Comparison of ENCODE assay signal across 20 cellular contexts in the genomic region with DNA sequence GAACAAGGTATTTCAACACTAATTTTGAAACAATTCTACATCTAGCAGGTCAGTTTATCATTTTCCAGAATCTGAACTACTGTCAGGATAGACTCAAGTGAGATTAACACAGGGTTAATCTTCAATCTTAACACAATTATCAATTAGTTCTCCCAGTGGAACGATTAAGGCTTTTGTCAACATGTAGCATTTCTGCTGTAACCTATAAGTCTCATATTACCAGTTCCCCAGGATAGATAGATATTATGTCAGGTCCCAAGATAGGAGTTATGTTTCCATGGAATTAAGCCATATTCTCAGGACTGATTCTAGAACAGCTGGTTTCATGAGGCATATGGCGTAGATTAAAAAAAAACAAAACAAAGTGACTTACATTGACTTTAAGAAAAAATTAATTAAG.
"Had no signal": no experiment of that assay in that cellular context is flagged by ENCODE, and none has a peak within 500 bp of the region (broad histone marks: within the 10 kb centered on the region; RNA-seq: fewer than 3 reads in every experiment).

No MANE protein-coding gene starts in this region.

- H3K4me3 ChIP-seq: pancreas, skin epidermis, suprapubic skin, tibial nerve had no signal

- H3K27ac Mint-ChIP-seq: activated CD8-positive, alpha-beta T cell treated with anti-CD3 and anti-CD28 coated beads, Interleukin-2, amount 10 ng/mL, durations not matched to agents 7 days and 5 days; activated naive CD4-positive, alpha-beta T cell treated with anti-CD3 and anti-CD28 coated beads, Interleukin-2, amount 50 U/mL, for 24 hours; memory B cell; nephron progenitor cell; stimulated activated effector memory CD8-positive, alpha-beta T cell treated with anti-CD3 and anti-CD28 coated beads, Interleukin-12 subunit alpha, Interleukin-12 subunit beta, amount 100 ng/mL, for 72 hours; stimulated activated naive CD8-positive, alpha-beta T cell treated with anti-CD3 and anti-CD28 coated beads, Interleukin-15, amount 100 ng/mL, for 72 hours had no signal

- H3K9me3 ChIP-seq: pancreas, suprapubic skin, tibial nerve had no signal

- ATAC-seq: activated CD8-positive, alpha-beta T cell treated with anti-CD3 and anti-CD28 coated beads, Interleukin-2, amount 10 ng/mL, durations not matched to agents 7 days and 5 days; left colon; pancreas; right cardiac atrium; stimulated activated effector memory CD8-positive, alpha-beta T cell treated with anti-CD3 and anti-CD28 coated beads, Interleukin-12 subunit alpha, Interleukin-12 subunit beta, amount 100 ng/mL, for 72 hours; stimulated activated naive CD8-positive, alpha-beta T cell treated with anti-CD3 and anti-CD28 coated beads, Interleukin-15, amount 100 ng/mL, for 72 hours had no signal

- H3K27me3 Mint-ChIP-seq: activated naive CD4-positive, alpha-beta T cell treated with anti-CD3 and anti-CD28 coated beads, Interleukin-2, amount 50 U/mL, for 24 hours; memory B cell; stimulated activated naive CD8-positive, alpha-beta T cell treated with anti-CD3 and anti-CD28 coated beads, Interleukin-15, amount 100 ng/mL, for 72 hours had no signal

- DNase-seq: activated CD4-positive, alpha-beta T cell treated with anti-CD3 and anti-CD28 coated beads for 1 hour; activated CD4-positive, alpha-beta T cell treated with anti-CD3 and anti-CD28 coated beads, Interleukin-2, amount 50 U/mL, for 1 hour; activated CD8-positive, alpha-beta T cell treated with anti-CD3 and anti-CD28 coated beads, Interleukin-2, amount 10 ng/mL, durations not matched to agents 7 days and 5 days; activated gamma-delta T cell treated with Interleukin-2 at 50 U/mL for 16 hours; aorta; left colon; nephron progenitor cell; right cardiac atrium; stimulated activated CD4-positive, alpha-beta T cell treated with anti-CD3 and anti-CD28 coated beads, Interleukin-1b, Interleukin-23, amount 100 ng/mL, for 48 hours; stimulated activated naive CD8-positive, alpha-beta T cell treated with anti-CD3 and anti-CD28 coated beads, Interleukin-15, amount 100 ng/mL, for 72 hours; WERI-Rb-1 had no signal

- H3K27ac ChIP-seq: epithelial cell of prostate, pancreas, skin epidermis, suprapubic skin had no signal

- H3K27me3 ChIP-seq: pancreas, suprapubic skin, tibial nerve had no signal

- H3K4me3 Mint-ChIP-seq: activated CD8-positive, alpha-beta T cell treated with anti-CD3 and anti-CD28 coated beads, Interleukin-2, amount 10 ng/mL, durations not matched to agents 7 days and 5 days; activated naive CD4-positive, alpha-beta T cell treated with anti-CD3 and anti-CD28 coated beads, Interleukin-2, amount 50 U/mL, for 24 hours; brain; memory B cell; nephron progenitor cell; stimulated activated effector memory CD8-positive, alpha-beta T cell treated with anti-CD3 and anti-CD28 coated beads, Interleukin-12 subunit alpha, Interleukin-12 subunit beta, amount 100 ng/mL, for 72 hours; stimulated activated naive CD8-positive, alpha-beta T cell treated with anti-CD3 and anti-CD28 coated beads, Interleukin-15, amount 100 ng/mL, for 72 hours had no signal

- H3K9me3 Mint-ChIP-seq: activated naive CD4-positive, alpha-beta T cell treated with anti-CD3 and anti-CD28 coated beads, Interleukin-2, amount 50 U/mL, for 24 hours; brain; memory B cell; nephron progenitor cell; stimulated activated effector memory CD8-positive, alpha-beta T cell treated with anti-CD3 and anti-CD28 coated beads, Interleukin-12 subunit alpha, Interleukin-12 subunit beta, amount 100 ng/mL, for 72 hours; stimulated activated naive CD8-positive, alpha-beta T cell treated with anti-CD3 and anti-CD28 coated beads, Interleukin-15, amount 100 ng/mL, for 72 hours had no signal
